Comparison of ENCODE assay signal across 17 cellular contexts in the genomic region with DNA sequence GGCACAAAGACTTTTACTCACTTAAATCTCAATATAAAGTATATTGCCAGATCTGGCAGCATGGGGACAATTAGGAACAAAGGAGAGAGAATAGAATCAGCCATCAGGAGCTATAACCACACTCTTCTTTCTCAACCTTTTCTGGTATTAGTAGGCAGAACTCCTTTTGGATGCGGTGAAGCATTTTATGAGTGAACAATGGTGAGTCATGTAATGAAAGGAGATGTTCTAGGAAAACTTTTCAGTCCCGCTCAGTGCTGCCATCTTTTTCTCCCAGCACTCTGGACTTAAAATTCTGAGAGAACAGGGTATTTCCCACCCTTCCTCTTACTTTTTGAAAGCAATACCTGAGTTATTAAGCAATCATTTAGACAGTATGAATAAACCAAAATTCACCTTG. TPM values are rescaled to one million over a fixed set of nuclear protein-coding genes. Genes with fewer than 3 reads are reported as not detected.
DNase-seq lines count a peak whose midpoint lies in the region; ATAC-seq and TF ChIP-seq lines count a peak whose summit lies in the region.
"Had no signal": no experiment of that assay in that cellular context is flagged by ENCODE, and none has a peak within 500 bp of the region (broad histone marks: within the 10 kb centered on the region; RNA-seq: fewer than 3 reads in every experiment).

No MANE protein-coding gene starts in this region.

- H3K79me2 ChIP-seq in neural progenitor cell (ENCODE audit: low read depth) = no peaks in the 10 kb centered on the region

- H3K4me1 Mint-ChIP-seq in neural progenitor cell = peaks cover 15% of the 10 kb centered on the region

- peaks cover 28% of the 10 kb centered on the region for H3K4me1 ChIP-seq in neural progenitor cell
- H3K4me1 ChIP-seq: upper lobe of right lung had no signal

- peaks cover 16% of the 10 kb centered on the region for H3F3A ChIP-seq in neural progenitor cell (ENCODE audit: low read depth)

- TF ChIP-seq CTCF in brain microvascular endothelial cell (IDR thresholded peaks at IDR 0.05; ENCODE audit: low read depth, low read length, missing control alignments) = peak; percentile 3
- TF ChIP-seq CTCF in neural progenitor cell (IDR thresholded peaks at IDR 0.05) = peak; percentile 16

- DNase-seq in DMS79 (lab: John Stamatoyannopoulos, UW) = peak; percentile 28
- DNase-seq in LHCN-M2 (ENCODE audit: low read depth) = peak; percentile 77
- no peak for DNase-seq in brain microvascular endothelial cell
- peak; percentile 87 for DNase-seq in neural progenitor cell (ENCODE audit: low spot score)
- no peak for DNase-seq in SK-N-DZ (ENCODE audit: low spot score)
- DNase-seq in DMS153 treated with DMSO at 0.1 percent for 48 hours (lab: John Stamatoyannopoulos, UW; ENCODE audit: unreplicated experiment) = no peak
- DNase-seq in left colon = no peak
- DNase-seq: activated CD4-positive, alpha-beta T cell treated with anti-CD3 and anti-CD28 coated beads, Interleukin-2, amount 10 ng/mL, durations not matched to agents 7 days and 5 days; C1 segment of cervical spinal cord; islet precursor cell; NCI-H187 treated with DMSO at 0.1 percent for 48 hours; Right ventricle myocardium superior; small intestine; stimulated activated naive B cell treated with anti-CD40 and anti-IgM and Interleukin-4, amounts not matched to agents 10 μg/mL and 1 μg/mL and 100 μg/mL, for 72 hours; T-helper 9 cell; upper lobe of right lung had no signal

- no peaks in the 10 kb centered on the region for H3K9me3 ChIP-seq in neural progenitor cell (ENCODE audit: low read depth)
- H3K9me3 ChIP-seq: upper lobe of right lung had no signal

- peak overlapping the region; percentile 88 for H3K27ac Mint-ChIP-seq in neural progenitor cell
- H3K27ac Mint-ChIP-seq: activated CD4-positive, alpha-beta T cell treated with anti-CD3 and anti-CD28 coated beads, Interleukin-2, amount 10 ng/mL, durations not matched to agents 7 days and 5 days; stimulated activated naive B cell treated with anti-CD40 and anti-IgM and Interleukin-4, amounts not matched to agents 10 μg/mL and 1 μg/mL and 100 μg/mL, for 72 hours had no signal

- H3K36me3 Mint-ChIP-seq in neural progenitor cell = peaks cover 19% of the 10 kb centered on the region

- H3K27ac ChIP-seq in brain microvascular endothelial cell (no peak overlapping the region), neural progenitor cell (peak overlapping the region; percentile 56)
- H3K27ac ChIP-seq: upper lobe of right lung had no signal

- no peak overlapping the region for H3K9ac ChIP-seq in neural progenitor cell

- intact Hi-C loops in left colon (cut with DNase I, micrococcal nuclease) = no loop called here

- ATAC-seq in left colon (no peak), GM18870 (IDR thresholded peaks at IDR 0.05; ENCODE audit: unreplicated experiment) (no peak)
- ATAC-seq: upper lobe of right lung had no signal

- H3K9me3 Mint-ChIP-seq in neural progenitor cell = peaks cover 4% of the 10 kb centered on the region
- H3K9me3 Mint-ChIP-seq: activated CD4-positive, alpha-beta T cell treated with anti-CD3 and anti-CD28 coated beads, Interleukin-2, amount 10 ng/mL, durations not matched to agents 7 days and 5 days; stimulated activated naive B cell treated with anti-CD40 and anti-IgM and Interleukin-4, amounts not matched to agents 10 μg/mL and 1 μg/mL and 100 μg/mL, for 72 hours had no signal

- H3K27me3 Mint-ChIP-seq in neural progenitor cell (ENCODE audit: insufficient read depth, low read depth) = peaks cover 6% of the 10 kb centered on the region
- H3K27me3 Mint-ChIP-seq: activated CD4-positive, alpha-beta T cell treated with anti-CD3 and anti-CD28 coated beads, Interleukin-2, amount 10 ng/mL, durations not matched to agents 7 days and 5 days; stimulated activated naive B cell treated with anti-CD40 and anti-IgM and Interleukin-4, amounts not matched to agents 10 μg/mL and 1 μg/mL and 100 μg/mL, for 72 hours had no signal

- H3K4me3 ChIP-seq in brain microvascular endothelial cell (ENCODE audit: low read depth, low read length) = no peak overlapping the region
- no peak overlapping the region for H3K4me3 ChIP-seq in neural progenitor cell
- H3K4me3 ChIP-seq: upper lobe of right lung had no signal

- no peaks in the 10 kb centered on the region for H4K20me1 ChIP-seq in neural progenitor cell (ENCODE audit: low read depth)

- no peak overlapping the region for H2AFZ ChIP-seq in neural progenitor cell (replicated peaks)

- H3K27me3 ChIP-seq in brain microvascular endothelial cell (replicated peaks) (no peaks in the 10 kb centered on the region), neural progenitor cell (no peaks in the 10 kb centered on the region)
- H3K27me3 ChIP-seq: upper lobe of right lung had no signal

- in situ Hi-C loops in brain microvascular endothelial cell (cut with HindIII; ENCODE audit: low pct_ligation_motif_present, low sequenced_read_pairs) = no loop called here

- H3K4me3 Mint-ChIP-seq in neural progenitor cell = no peak overlapping the region
- H3K4me3 Mint-ChIP-seq: activated CD4-positive, alpha-beta T cell treated with anti-CD3 and anti-CD28 coated beads, Interleukin-2, amount 10 ng/mL, durations not matched to agents 7 days and 5 days; stimulated activated naive B cell treated with anti-CD40 and anti-IgM and Interleukin-4, amounts not matched to agents 10 μg/mL and 1 μg/mL and 100 μg/mL, for 72 hours had no signal

- peak overlapping the region; percentile 57 for H3K4me2 ChIP-seq in neural progenitor cell

- H3K36me3 ChIP-seq in brain microvascular endothelial cell (replicated peaks) (no peaks in the 10 kb centered on the region), neural progenitor cell (no peaks in the 10 kb centered on the region)

RNA-seq across cellular contexts. Expression of a gene that starts 32.2 kb away (rescaled TPM):
- total RNA-seq in LHCN-M2 (2014; rRNA removed) (14.1 and 14.9 TPM in 2 replicates), neural progenitor cell (ENCODE audit: low replicate concordance) (5.9 and 26.2 TPM in 2 replicates), left colon (10 to 100 TPM; 17.7 to 31.9 TPM)
- 7.0 TPM for polyA plus RNA-seq in LHCN-M2 (2012)
- 10.2 and 12.0 TPM in 2 replicates for polyA plus RNA-seq in SK-N-DZ (2014; cell fraction: cytosol; rRNA removed)
- 2.3 and 3.6 TPM in 2 replicates for polyA plus RNA-seq in SK-N-DZ (2014; cell fraction: nucleus; rRNA removed)

RNA-seq across cellular contexts. Expression of a gene that starts 34.1 kb away (rescaled TPM):
- total RNA-seq in LHCN-M2 (2014; rRNA removed) (51.2 and 51.6 TPM in 2 replicates), neural progenitor cell (ENCODE audit: low replicate concordance) (28.1 and 47.0 TPM in 2 replicates), left colon (1 to 10 TPM; 2.4 to 3.5 TPM)
- polyA plus RNA-seq in LHCN-M2 (2012) = 26.4 TPM
- 39.7 and 47.6 TPM in 2 replicates for polyA plus RNA-seq in SK-N-DZ (2014; cell fraction: cytosol; rRNA removed)
- polyA plus RNA-seq in SK-N-DZ (2014; cell fraction: nucleus; rRNA removed) = 28.8 and 29.2 TPM in 2 replicates

Comparison
In these comparisons a context has a peak if more than half of its experiments do, and no peak if none do; other contexts are left out.
1. DNase-seq: peak in DMS79 (single experiment), LHCN-M2 (single experiment) and neural progenitor cell (single experiment); none in brain microvascular endothelial cell (single experiment), SK-N-DZ (single experiment), DMS153 treated with DMSO at 0.1 percent for 48 hours (single experiment) and left colon (0 of 2).